1 cellular context compared by ENCODE assay signal in genomic region chr17:37710344-37710886, GRCh38.
A peak's percentile ranks its signal among the peaks of the same experiment; 100 is the strongest.
TF ChIP-seq lines count a peak whose summit lies in the region.

No MANE protein-coding gene starts in this region.

TF ChIP-seq in HepG2, 621 proteins besides CTCF, POLR2A, EP300 and RAD21 (continued from another document and continues in another):
- TF ChIP-seq ZBTB40 (IDR thresholded peaks at IDR 0.05) = no peak
- no peak for TF ChIP-seq ZBTB40 (CRISPR knock-in tag; IDR thresholded peaks at IDR 0.05)
- TF ChIP-seq KLF6 (CRISPR knock-in tag; IDR thresholded peaks at IDR 0.05) = no peak
- TF ChIP-seq KDM6A (CRISPR knock-in tag; IDR thresholded peaks at IDR 0.05; ENCODE audit: low read depth) = no peak
- peak; percentile 39; the same call in 1 of the 2 replicates for TF ChIP-seq ZFY (CRISPR knock-in tag; IDR thresholded peaks at IDR 0.05)
- TF ChIP-seq EEA1 (CRISPR knock-in tag; IDR thresholded peaks at IDR 0.05; ENCODE audit: borderline replicate concordance) = no peak
- TF ChIP-seq MATR3 (CRISPR knock-in tag; IDR thresholded peaks at IDR 0.05) = no peak
- TF ChIP-seq YEATS4 (CRISPR knock-in tag; IDR thresholded peaks at IDR 0.05; ENCODE audit: borderline replicate concordance) = no peak; the same call in 1 of the 2 replicates
- no peak for TF ChIP-seq ZNF607 (CRISPR knock-in tag; IDR thresholded peaks at IDR 0.05; ENCODE audit: borderline replicate concordance)
- no peak for TF ChIP-seq NRL (CRISPR knock-in tag; IDR thresholded peaks at IDR 0.05; ENCODE audit: borderline replicate concordance)
- TF ChIP-seq ZNF253 (CRISPR knock-in tag; IDR thresholded peaks at IDR 0.05; ENCODE audit: borderline replicate concordance) = no peak
- TF ChIP-seq NCOA2 (CRISPR knock-in tag; IDR thresholded peaks at IDR 0.05) = peak; percentile 76; the same call in 1 of the 2 replicates
- no peak for TF ChIP-seq ZNF883 (CRISPR knock-in tag; IDR thresholded peaks at IDR 0.05; ENCODE audit: not compliant biosample characterization)
- TF ChIP-seq PCBP1 (IDR thresholded peaks at IDR 0.05; ENCODE audit: borderline replicate concordance, low read depth, low read length) = no peak
- no peak for TF ChIP-seq MXD1 (CRISPR knock-in tag; IDR thresholded peaks at IDR 0.05)
- TF ChIP-seq, protein P1, sequence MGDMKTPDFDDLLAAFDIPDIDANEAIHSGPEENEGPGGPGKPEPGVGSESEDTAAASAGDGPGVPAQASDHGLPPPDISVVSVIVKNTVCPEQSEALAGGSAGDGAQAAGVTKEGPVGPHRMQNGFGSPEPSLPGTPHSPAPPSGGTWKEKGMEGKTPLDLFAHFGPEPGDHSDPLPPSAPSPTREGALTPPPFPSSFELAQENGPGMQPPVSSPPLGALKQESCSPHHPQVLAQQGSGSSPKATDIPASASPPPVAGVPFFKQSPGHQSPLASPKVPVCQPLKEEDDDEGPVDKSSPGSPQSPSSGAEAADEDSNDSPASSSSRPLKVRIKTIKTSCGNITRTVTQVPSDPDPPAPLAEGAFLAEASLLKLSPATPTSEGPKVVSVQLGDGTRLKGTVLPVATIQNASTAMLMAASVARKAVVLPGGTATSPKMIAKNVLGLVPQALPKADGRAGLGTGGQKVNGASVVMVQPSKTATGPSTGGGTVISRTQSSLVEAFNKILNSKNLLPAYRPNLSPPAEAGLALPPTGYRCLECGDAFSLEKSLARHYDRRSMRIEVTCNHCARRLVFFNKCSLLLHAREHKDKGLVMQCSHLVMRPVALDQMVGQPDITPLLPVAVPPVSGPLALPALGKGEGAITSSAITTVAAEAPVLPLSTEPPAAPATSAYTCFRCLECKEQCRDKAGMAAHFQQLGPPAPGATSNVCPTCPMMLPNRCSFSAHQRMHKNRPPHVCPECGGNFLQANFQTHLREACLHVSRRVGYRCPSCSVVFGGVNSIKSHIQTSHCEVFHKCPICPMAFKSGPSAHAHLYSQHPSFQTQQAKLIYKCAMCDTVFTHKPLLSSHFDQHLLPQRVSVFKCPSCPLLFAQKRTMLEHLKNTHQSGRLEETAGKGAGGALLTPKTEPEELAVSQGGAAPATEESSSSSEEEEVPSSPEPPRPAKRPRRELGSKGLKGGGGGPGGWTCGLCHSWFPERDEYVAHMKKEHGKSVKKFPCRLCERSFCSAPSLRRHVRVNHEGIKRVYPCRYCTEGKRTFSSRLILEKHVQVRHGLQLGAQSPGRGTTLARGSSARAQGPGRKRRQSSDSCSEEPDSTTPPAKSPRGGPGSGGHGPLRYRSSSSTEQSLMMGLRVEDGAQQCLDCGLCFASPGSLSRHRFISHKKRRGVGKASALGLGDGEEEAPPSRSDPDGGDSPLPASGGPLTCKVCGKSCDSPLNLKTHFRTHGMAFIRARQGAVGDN (CRISPR knock-in tag; IDR thresholded peaks at IDR 0.05) = no peak; the same call in 1 of the 2 replicates
- peak; percentile 89 for TF ChIP-seq PHF21A (CRISPR knock-in tag; IDR thresholded peaks at IDR 0.05)
- no peak for TF ChIP-seq ZNF367 (CRISPR knock-in tag; IDR thresholded peaks at IDR 0.05; ENCODE audit: borderline replicate concordance)
- TF ChIP-seq ZNF296 (CRISPR knock-in tag; conservative IDR thresholded peaks at IDR 0.05) = no peak
- TF ChIP-seq ZNF354B (CRISPR knock-in tag; IDR thresholded peaks at IDR 0.05) = no peak
- no peak for TF ChIP-seq ZFP36 (IDR thresholded peaks at IDR 0.05; ENCODE audit: borderline replicate concordance, low read depth, low read length, partially characterized antibody)
- TF ChIP-seq ZNF138 (CRISPR knock-in tag; IDR thresholded peaks at IDR 0.05; ENCODE audit: low read depth) = no peak
- TF ChIP-seq RBM39 (IDR thresholded peaks at IDR 0.05; ENCODE audit: low read depth, low read length, poor library complexity, severe bottlenecking) = no peak
- TF ChIP-seq CCAR2 (optimal IDR thresholded peaks at IDR 0.05; ENCODE audit: low read depth, low read length) = no peak
- TF ChIP-seq, protein P2, sequence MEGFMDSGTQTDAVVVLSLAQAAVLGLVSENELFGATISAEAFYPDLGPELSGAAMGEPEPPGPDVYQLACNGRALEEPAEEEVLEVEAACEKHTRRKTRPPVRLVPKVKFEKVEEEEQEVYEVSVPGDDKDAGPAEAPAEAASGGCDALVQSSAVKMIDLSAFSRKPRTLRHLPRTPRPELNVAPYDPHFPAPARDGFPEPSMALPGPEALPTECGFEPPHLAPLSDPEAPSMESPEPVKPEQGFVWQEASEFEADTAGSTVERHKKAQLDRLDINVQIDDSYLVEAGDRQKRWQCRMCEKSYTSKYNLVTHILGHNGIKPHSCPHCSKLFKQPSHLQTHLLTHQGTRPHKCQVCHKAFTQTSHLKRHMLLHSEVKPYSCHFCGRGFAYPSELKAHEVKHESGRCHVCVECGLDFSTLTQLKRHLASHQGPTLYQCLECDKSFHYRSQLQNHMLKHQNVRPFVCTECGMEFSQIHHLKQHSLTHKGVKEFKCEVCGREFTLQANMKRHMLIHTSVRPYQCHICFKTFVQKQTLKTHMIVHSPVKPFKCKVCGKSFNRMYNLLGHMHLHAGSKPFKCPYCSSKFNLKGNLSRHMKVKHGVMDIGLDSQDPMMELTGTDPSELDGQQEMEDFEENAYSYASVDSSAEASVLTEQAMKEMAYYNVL (CRISPR knock-in tag; IDR thresholded peaks at IDR 0.05; ENCODE audit: borderline replicate concordance) = peak; percentile 61; the same call in 1 of the 2 replicates
- TF ChIP-seq SIN3A (IDR thresholded peaks at IDR 0.05; ENCODE audit: borderline replicate concordance, low read depth, low read length) = 0 out of 2 replicates have a peak, but pooled peaks have one; percentile 60
- TF ChIP-seq ZNF713 (CRISPR knock-in tag; IDR thresholded peaks at IDR 0.05) = no peak
- TF ChIP-seq, protein P3, sequence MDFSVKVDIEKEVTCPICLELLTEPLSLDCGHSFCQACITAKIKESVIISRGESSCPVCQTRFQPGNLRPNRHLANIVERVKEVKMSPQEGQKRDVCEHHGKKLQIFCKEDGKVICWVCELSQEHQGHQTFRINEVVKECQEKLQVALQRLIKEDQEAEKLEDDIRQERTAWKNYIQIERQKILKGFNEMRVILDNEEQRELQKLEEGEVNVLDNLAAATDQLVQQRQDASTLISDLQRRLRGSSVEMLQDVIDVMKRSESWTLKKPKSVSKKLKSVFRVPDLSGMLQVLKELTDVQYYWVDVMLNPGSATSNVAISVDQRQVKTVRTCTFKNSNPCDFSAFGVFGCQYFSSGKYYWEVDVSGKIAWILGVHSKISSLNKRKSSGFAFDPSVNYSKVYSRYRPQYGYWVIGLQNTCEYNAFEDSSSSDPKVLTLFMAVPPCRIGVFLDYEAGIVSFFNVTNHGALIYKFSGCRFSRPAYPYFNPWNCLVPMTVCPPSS (IDR thresholded peaks at IDR 0.05) = no peak
- no peak for TF ChIP-seq ATRX (CRISPR knock-in tag; IDR thresholded peaks at IDR 0.05; ENCODE audit: borderline replicate concordance)
- TF ChIP-seq, protein P4, sequence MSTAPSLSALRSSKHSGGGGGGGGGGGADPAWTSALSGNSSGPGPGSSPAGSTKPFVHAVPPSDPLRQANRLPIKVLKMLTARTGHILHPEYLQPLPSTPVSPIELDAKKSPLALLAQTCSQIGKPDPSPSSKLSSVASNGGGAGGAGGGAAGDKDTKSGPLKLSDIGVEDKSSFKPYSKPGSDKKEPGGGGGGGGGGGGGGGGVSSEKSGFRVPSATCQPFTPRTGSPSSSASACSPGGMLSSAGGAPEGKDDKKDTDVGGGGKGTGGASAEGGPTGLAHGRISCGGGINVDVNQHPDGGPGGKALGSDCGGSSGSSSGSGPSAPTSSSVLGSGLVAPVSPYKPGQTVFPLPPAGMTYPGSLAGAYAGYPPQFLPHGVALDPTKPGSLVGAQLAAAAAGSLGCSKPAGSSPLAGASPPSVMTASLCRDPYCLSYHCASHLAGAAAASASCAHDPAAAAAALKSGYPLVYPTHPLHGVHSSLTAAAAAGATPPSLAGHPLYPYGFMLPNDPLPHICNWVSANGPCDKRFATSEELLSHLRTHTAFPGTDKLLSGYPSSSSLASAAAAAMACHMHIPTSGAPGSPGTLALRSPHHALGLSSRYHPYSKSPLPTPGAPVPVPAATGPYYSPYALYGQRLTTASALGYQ (CRISPR knock-in tag; IDR thresholded peaks at IDR 0.05) = peak; percentile 92; the same call in 1 of the 2 replicates
- no peak for TF ChIP-seq FIP1L1 (IDR thresholded peaks at IDR 0.05; ENCODE audit: borderline replicate concordance, insufficient read depth, low read depth, low read length)
- TF ChIP-seq, protein P5, sequence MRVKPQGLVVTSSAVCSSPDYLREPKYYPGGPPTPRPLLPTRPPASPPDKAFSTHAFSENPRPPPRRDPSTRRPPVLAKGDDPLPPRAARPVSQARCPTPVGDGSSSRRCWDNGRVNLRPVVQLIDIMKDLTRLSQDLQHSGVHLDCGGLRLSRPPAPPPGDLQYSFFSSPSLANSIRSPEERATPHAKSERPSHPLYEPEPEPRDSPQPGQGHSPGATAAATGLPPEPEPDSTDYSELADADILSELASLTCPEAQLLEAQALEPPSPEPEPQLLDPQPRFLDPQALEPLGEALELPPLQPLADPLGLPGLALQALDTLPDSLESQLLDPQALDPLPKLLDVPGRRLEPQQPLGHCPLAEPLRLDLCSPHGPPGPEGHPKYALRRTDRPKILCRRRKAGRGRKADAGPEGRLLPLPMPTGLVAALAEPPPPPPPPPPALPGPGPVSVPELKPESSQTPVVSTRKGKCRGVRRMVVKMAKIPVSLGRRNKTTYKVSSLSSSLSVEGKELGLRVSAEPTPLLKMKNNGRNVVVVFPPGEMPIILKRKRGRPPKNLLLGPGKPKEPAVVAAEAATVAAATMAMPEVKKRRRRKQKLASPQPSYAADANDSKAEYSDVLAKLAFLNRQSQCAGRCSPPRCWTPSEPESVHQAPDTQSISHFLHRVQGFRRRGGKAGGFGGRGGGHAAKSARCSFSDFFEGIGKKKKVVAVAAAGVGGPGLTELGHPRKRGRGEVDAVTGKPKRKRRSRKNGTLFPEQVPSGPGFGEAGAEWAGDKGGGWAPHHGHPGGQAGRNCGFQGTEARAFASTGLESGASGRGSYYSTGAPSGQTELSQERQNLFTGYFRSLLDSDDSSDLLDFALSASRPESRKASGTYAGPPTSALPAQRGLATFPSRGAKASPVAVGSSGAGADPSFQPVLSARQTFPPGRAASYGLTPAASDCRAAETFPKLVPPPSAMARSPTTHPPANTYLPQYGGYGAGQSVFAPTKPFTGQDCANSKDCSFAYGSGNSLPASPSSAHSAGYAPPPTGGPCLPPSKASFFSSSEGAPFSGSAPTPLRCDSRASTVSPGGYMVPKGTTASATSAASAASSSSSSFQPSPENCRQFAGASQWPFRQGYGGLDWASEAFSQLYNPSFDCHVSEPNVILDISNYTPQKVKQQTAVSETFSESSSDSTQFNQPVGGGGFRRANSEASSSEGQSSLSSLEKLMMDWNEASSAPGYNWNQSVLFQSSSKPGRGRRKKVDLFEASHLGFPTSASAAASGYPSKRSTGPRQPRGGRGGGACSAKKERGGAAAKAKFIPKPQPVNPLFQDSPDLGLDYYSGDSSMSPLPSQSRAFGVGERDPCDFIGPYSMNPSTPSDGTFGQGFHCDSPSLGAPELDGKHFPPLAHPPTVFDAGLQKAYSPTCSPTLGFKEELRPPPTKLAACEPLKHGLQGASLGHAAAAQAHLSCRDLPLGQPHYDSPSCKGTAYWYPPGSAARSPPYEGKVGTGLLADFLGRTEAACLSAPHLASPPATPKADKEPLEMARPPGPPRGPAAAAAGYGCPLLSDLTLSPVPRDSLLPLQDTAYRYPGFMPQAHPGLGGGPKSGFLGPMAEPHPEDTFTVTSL (CRISPR knock-in tag; IDR thresholded peaks at IDR 0.05; ENCODE audit: borderline replicate concordance) = peak; percentile 69; the same call in 1 of the 2 replicates
